8 cellular contexts compared by ENCODE assay signal in the genomic region with DNA sequence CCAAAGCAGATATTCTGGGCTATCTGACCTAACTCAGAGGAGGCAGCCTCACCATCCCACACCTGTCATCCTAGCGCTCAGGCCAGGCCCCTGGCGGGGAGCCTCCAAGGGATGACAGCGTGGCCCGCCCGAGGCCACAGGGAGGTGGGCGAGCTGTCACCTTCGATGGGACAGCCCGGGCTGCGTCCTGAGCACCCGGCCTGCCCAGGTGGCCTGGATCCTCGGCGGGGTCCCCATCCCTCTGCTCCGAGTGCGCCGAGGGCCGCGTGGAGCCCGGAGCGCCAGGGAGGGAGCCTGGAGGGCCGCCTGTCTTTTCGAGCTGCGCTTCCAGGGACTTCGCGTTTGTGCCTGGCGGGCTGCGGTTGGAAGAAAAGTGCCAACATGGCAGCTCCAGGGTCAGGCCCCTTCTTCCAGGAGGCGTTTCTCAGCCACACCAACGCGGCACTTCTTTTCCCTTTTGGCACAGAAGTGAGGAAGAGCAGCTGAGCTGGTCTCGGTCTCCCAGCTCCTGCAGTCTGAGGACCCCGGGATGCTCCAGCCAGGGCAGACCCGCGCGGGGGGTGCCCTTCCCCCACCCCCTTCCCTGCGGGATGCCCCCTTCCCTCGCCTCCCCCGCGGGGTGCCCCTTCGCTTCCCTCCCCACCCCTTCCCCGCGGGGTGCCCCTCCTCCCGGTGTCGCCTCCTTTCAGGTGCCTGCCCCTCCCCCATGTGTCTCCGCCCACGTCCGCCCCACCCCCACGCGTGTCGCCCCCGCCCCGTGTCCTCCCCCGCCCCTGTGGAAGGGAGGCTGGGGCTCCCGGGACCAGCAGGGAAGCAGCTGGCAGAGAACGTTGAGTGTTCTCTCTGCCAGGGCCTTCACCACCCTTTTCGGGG. TPM values are rescaled to one million over a fixed set of nuclear protein-coding genes. Genes with fewer than 3 reads are reported as not detected.
DNase-seq lines count a peak whose midpoint lies in the region; ATAC-seq and TF ChIP-seq lines count a peak whose summit lies in the region.

No MANE protein-coding gene starts in this region.

- H3K56ac ChIP-seq in H9 (ENCODE audit: insufficient read length, low read depth, low read length) = no peak overlapping the region

- ATAC-seq in SK-N-SH treated with all-trans-retinoic acid at 6 μM for 48 hours = peak; percentile 73

- H4K8ac ChIP-seq in H9 (replicated peaks; ENCODE audit: insufficient read length, low read depth, low read length) = no peak overlapping the region

- no peak overlapping the region for H4K91ac ChIP-seq in H9 (ENCODE audit: insufficient read length, low read depth, low read length)

- TF ChIP-seq CTCF in H9 (conservative IDR thresholded peaks at IDR 0.05) (peak; percentile 62), brain microvascular endothelial cell (IDR thresholded peaks at IDR 0.05; ENCODE audit: low read depth, low read length, missing control alignments) (peak; percentile 10)

- in situ Hi-C loops in brain microvascular endothelial cell (cut with HindIII; ENCODE audit: low pct_ligation_motif_present, low sequenced_read_pairs) = no loop called here

- H3K9me3 Mint-ChIP-seq in H9 (no peaks in the 10 kb centered on the region), immature natural killer cell (no peaks in the 10 kb centered on the region)

- H3K27ac Mint-ChIP-seq in H9 = no peak overlapping the region
- peak overlapping the region; percentile 73 to 94 (median 88) for H3K27ac Mint-ChIP-seq in immature natural killer cell

- H3T11ph ChIP-seq in H9 (ENCODE audit: low read length) = no peak overlapping the region

- DNase-seq in DMS53 treated with DMSO at 0.1 percent for 48 hours (lab: John Stamatoyannopoulos, UW; ENCODE audit: unreplicated experiment) = peak; percentile 47
- peak; percentile 70 for DNase-seq in H9
- no peak for DNase-seq in brain microvascular endothelial cell
- peak in 1 of 3 donors; percentile 11 for DNase-seq in immature natural killer cell
- DNase-seq in stimulated activated CD4-positive, alpha-beta T cell treated with anti-CD3 and anti-CD28 coated beads, Interleukin-12 subunit alpha, Interleukin-12 subunit beta, amount 100 ng/mL, for 4 hours = peak; percentile 36
- DNase-seq in HuH-7 (ENCODE audit: low spot score) = no peak
- DNase-seq in epidermal melanocyte (ENCODE audit: insufficient read length, low spot score) = no peak

- H2BK120ac ChIP-seq in H9 (ENCODE audit: low read depth, low read length, poor library complexity, severe bottlenecking) = no peak overlapping the region

- H3K23me2 ChIP-seq in H9 (ENCODE audit: insufficient read length, low read depth, low read length, poor library complexity, severe bottlenecking) = peaks cover 13% of the 10 kb centered on the region

- no peaks in the 10 kb centered on the region for H3K9me3 ChIP-seq in H9 (ENCODE audit: control insufficient read depth, low read depth, low read length)

- H3K36me3 ChIP-seq in brain microvascular endothelial cell (replicated peaks) = no peaks in the 10 kb centered on the region

- no peaks in the 10 kb centered on the region for H3K79me1 ChIP-seq in H9 (ENCODE audit: insufficient read depth, low read depth, low read length, poor library complexity, severe bottlenecking)

- H3K4me2 ChIP-seq in H9 (ENCODE audit: insufficient read depth, insufficient read length, low read length) = peak overlapping the region; percentile 52

- H2BK20ac ChIP-seq in H9 (ENCODE audit: low read depth, low read length, poor library complexity, severe bottlenecking) = no peak overlapping the region

- no peak overlapping the region for H3K9ac ChIP-seq in H9 (ENCODE audit: extremely low read depth, insufficient read length, low read length)

- H3K23ac ChIP-seq in H9 (ENCODE audit: insufficient read length, low read depth, low read length) = no peak overlapping the region

- H3K27me3 ChIP-seq in H9 (ENCODE audit: insufficient read depth, low read length) (no peaks in the 10 kb centered on the region), brain microvascular endothelial cell (replicated peaks) (no peaks in the 10 kb centered on the region)

- H3K27ac ChIP-seq in H9 (ENCODE audit: insufficient read length, low read depth, low read length) (no peak overlapping the region), brain microvascular endothelial cell (no peak overlapping the region)

- H4K20me1 ChIP-seq in H9 (ENCODE audit: control insufficient read depth, insufficient read depth, insufficient read length) = no peaks in the 10 kb centered on the region

- no CpG with 5 or more reads among the region's 55 CpGs for WGBS in H9 (ENCODE audit: extremely low coverage, insufficient read length, low lambda C conversion rate)

- H3K79me2 ChIP-seq in H9 (ENCODE audit: insufficient read depth, low read length) = no peaks in the 10 kb centered on the region

- H3K18ac ChIP-seq in H9 (ENCODE audit: insufficient read length, low read depth, low read length) = no peak overlapping the region

- peak overlapping the region; percentile 62 for H3K4me3 ChIP-seq in brain microvascular endothelial cell (ENCODE audit: low read depth, low read length)

- H2AK5ac ChIP-seq in H9 (ENCODE audit: insufficient read length, low read length) = no peak overlapping the region

- no peak overlapping the region for H2BK12ac ChIP-seq in H9 (ENCODE audit: insufficient read length, low read depth, low read length)

- H3K36me3 Mint-ChIP-seq in H9 (ENCODE audit: insufficient read depth in 1 of 3, low read depth in 3 of 3) (no peaks in the 10 kb centered on the region), immature natural killer cell (no peaks in the 10 kb centered on the region)

- no peak overlapping the region for H2AFZ ChIP-seq in H9 (ENCODE audit: low read length)

- peaks cover 21 to 27% of the 10 kb centered on the region in 2 experiments for H3K4me1 Mint-ChIP-seq in H9
- H3K4me1 Mint-ChIP-seq in immature natural killer cell = peaks cover 16 to 26% of the 10 kb centered on the region in 2 donors

- no peak overlapping the region for H3K14ac ChIP-seq in H9 (ENCODE audit: insufficient read depth, low read length)

- H3K4ac ChIP-seq in H9 (ENCODE audit: low read depth, low read length) = no peak overlapping the region

- no peak overlapping the region for H2BK15ac ChIP-seq in H9 (ENCODE audit: low read depth, low read length)

- no peak overlapping the region for H2BK5ac ChIP-seq in H9 (ENCODE audit: insufficient read length, low read length)

- H4K5ac ChIP-seq in H9 (ENCODE audit: insufficient read length, low read depth, low read length) = no peak overlapping the region

- H3K4me3 Mint-ChIP-seq in H9 = peak overlapping the region; percentile 66 to 73
- H3K4me3 Mint-ChIP-seq in immature natural killer cell = peak overlapping the region; percentile 87 to 95 (median 93)

- H3K4me1 ChIP-seq in H9 (ENCODE audit: insufficient read depth, low read length) = peaks cover 3% of the 10 kb centered on the region; the same call in 1 of the 2 replicates

- H3K27me3 Mint-ChIP-seq in H9 (ENCODE audit: low read depth) (peaks cover 11% of the 10 kb centered on the region), immature natural killer cell (ENCODE audit: low read depth in 3 of 3) (peaks cover 4 to 17% (median 7%) of the 10 kb centered on the region in 3 donors)

TF ChIP-seq in SK-N-SH treated with all-trans-retinoic acid at 6 μM for 48 hours, 23 proteins besides CTCF, POLR2A, EP300 and RAD21:
- TF ChIP-seq RARB (CRISPR knock-in tag; IDR thresholded peaks at IDR 0.05) = no peak
- TF ChIP-seq ZNF8 (CRISPR knock-in tag; IDR thresholded peaks at IDR 0.05) = no peak
- TF ChIP-seq ZNF565 (CRISPR knock-in tag; conservative IDR thresholded peaks at IDR 0.05; ENCODE audit: low read depth) = no peak
- TF ChIP-seq OSR1 (CRISPR knock-in tag; IDR thresholded peaks at IDR 0.05) = no peak
- TF ChIP-seq ZFP30 (CRISPR knock-in tag; IDR thresholded peaks at IDR 0.05) = no peak
- no peak for TF ChIP-seq BACH2 (CRISPR knock-in tag; IDR thresholded peaks at IDR 0.05; ENCODE audit: borderline replicate concordance)
- no peak for TF ChIP-seq ZNF70 (CRISPR knock-in tag; IDR thresholded peaks at IDR 0.05)
TF ChIP-seq in SK-N-SH treated with all-trans-retinoic acid at 6 μM for 48 hours: peak in this region for 0.

RNA-seq across cellular contexts. Expression of gene GJA3, which starts 42.3 kb away (rescaled TPM):
- total RNA-seq in H9 (2021) = 0.83 and 0.92 TPM in 2 replicates
- not detected for polyA plus RNA-seq in immature natural killer cell

Comparison
In these comparisons a context has a peak if more than half of its experiments do, and no peak if none do; other contexts are left out.
1. DNase-seq: peak in DMS53 treated with DMSO at 0.1 percent for 48 hours (single experiment), H9 (single experiment) and stimulated activated CD4-positive, alpha-beta T cell treated with anti-CD3 and anti-CD28 coated beads, Interleukin-12 subunit alpha, Interleukin-12 subunit beta, amount 100 ng/mL, for 4 hours (single experiment); none in brain microvascular endothelial cell (single experiment), HuH-7 (single experiment) and epidermal melanocyte (single experiment).
2. H3K27ac Mint-ChIP-seq: peak in immature natural killer cell (6 of 6); none in H9 (0 of 3).